19 cellular contexts compared by ENCODE assay signal in the genomic region with DNA sequence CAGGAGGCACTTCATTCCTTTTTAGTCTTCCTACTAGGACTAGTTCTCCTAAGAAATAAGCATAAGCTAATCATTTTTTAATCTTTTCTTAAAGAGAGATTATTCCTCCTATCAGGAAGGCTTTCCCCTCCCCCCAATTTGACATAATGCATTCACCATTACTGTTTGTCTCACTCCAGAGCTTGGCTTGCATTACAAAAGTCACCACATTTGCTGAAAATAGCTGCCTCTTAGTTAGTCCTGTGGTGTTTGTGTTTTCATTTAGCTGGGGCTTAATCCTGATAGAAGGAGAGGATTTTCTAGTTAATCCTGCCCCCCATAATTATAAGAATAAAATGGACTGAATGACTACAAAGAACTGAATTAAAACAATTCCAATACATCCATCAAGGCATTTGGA.
A peak's percentile ranks its signal among the peaks of the same experiment; 100 is the strongest.
DNase-seq lines count a peak whose midpoint lies in the region; ATAC-seq, FAIRE-seq and TF ChIP-seq lines count a peak whose summit lies in the region.
"Had no signal": no experiment of that assay in that cellular context is flagged by ENCODE, and none has a peak within 500 bp of the region (broad histone marks: within the 10 kb centered on the region; RNA-seq: fewer than 3 reads in every experiment).

No MANE protein-coding gene starts in this region.

- peaks cover 16% of the 10 kb centered on the region for H3K4me1 ChIP-seq in HAP-1
- peaks cover 0 to 7% (median 1%) of the 10 kb centered on the region in 4 experiments; a peak in 2 of 7 replicates for H3K4me1 ChIP-seq in H1 (replicated peaks in 1 of 4; ENCODE audit: control insufficient read depth in 3 of 4, insufficient read depth in 4 of 4, low read length in 3 of 4)
- H3K4me1 ChIP-seq in body of pancreas = no peaks in the 10 kb centered on the region
- no peaks in the 10 kb centered on the region for H3K4me1 ChIP-seq in heart left ventricle

- no peak overlapping the region for H3K14ac ChIP-seq in H1 (ENCODE audit: insufficient read length)

- no peaks in the 10 kb centered on the region for H3K79me2 ChIP-seq in H1 (ENCODE audit: control insufficient read depth in 1 of 2, insufficient read depth in 2 of 2, low read length in 2 of 2)

- no peak for TF ChIP-seq RAD21 in H1 (IDR thresholded peaks at IDR 0.05 in 1 of 2, conservative IDR thresholded peaks at IDR 0.05 in 1 of 2; ENCODE audit: low read depth in 2 of 2, low read length in 2 of 2)

- H2BK120ac ChIP-seq in H1 (replicated peaks; ENCODE audit: low read depth, low read length) = no peak overlapping the region

- TF ChIP-seq POLR2A in H1 (IDR thresholded peaks at IDR 0.05; ENCODE audit: control extremely low read depth in 1 of 2, low read depth in 2 of 2, low read length in 2 of 2) (no peak), body of pancreas (IDR thresholded peaks at IDR 0.05) (no peak), heart left ventricle (IDR thresholded peaks at IDR 0.05) (no peak)

- no peak overlapping the region for H4K91ac ChIP-seq in H1 (replicated peaks; ENCODE audit: insufficient read length, low read length)

- no peak for TF ChIP-seq CTCF in H1 (IDR thresholded peaks at IDR 0.05; ENCODE audit: control extremely low read depth in 1 of 3, insufficient read depth in 1 of 3, low read depth in 1 of 3, low read length in 3 of 3)
- TF ChIP-seq CTCF in retinal pigment epithelial cell (conservative IDR thresholded peaks at IDR 0.05; ENCODE audit: low read depth, low read length) = no peak
- no peak for TF ChIP-seq CTCF in body of pancreas (IDR thresholded peaks at IDR 0.05)
- no peak for TF ChIP-seq CTCF in heart left ventricle (IDR thresholded peaks at IDR 0.05)

- DNase-seq in HAP-1 (ENCODE audit: low spot score in 2 of 2) (peak; percentile 49 to 81), NCI-H82 treated with DMSO at 0.1 percent for 48 hours (lab: John Stamatoyannopoulos, UW; ENCODE audit: unreplicated experiment) (peak; percentile 44), H1 (ENCODE audit: low read depth in 1 of 2, low spot score in 2 of 2) (no peak), retinal pigment epithelial cell (ENCODE audit: low read depth) (peak; percentile 19), kidney glomerular epithelial cell (lab: John Stamatoyannopoulos, UW) (no peak), body of pancreas (no peak), heart left ventricle (no peak)
- DNase-seq: C1 segment of cervical spinal cord; Calu3; CD4-positive, alpha-beta memory T cell; COR-L47; DMS53; DMS79 treated with DMSO at 0.1 percent for 48 hours; GF-D8; GOT3; HCEC 1CT had no signal

- no peak overlapping the region for H4K5ac ChIP-seq in H1 (ENCODE audit: insufficient read length, low read depth, low read length)

- no peaks in the 10 kb centered on the region for H3K79me1 ChIP-seq in H1 (ENCODE audit: low read depth, low read length)

- H2BK15ac ChIP-seq in H1 (ENCODE audit: low read length) = no peak overlapping the region

- no peak for ATAC-seq in GM19328 (IDR thresholded peaks at IDR 0.05; ENCODE audit: unreplicated experiment)
- no peak for ATAC-seq in body of pancreas
- ATAC-seq in heart left ventricle = no peak

- no peak overlapping the region for H3K23ac ChIP-seq in H1 (ENCODE audit: insufficient read length)

- intact Hi-C loops in body of pancreas (cut with DNase I) (no loop called here), heart left ventricle (cut with DNase I) (no loop called here)

- no peaks in the 10 kb centered on the region for H3K36me3 ChIP-seq in HAP-1 (replicated peaks)
- H3K36me3 ChIP-seq in H1 (ENCODE audit: control insufficient read depth in 2 of 4, insufficient read depth in 4 of 4, low read length in 3 of 4) = no peaks in the 10 kb centered on the region
- no peaks in the 10 kb centered on the region for H3K36me3 ChIP-seq in body of pancreas (replicated peaks in 1 of 2; ENCODE audit: insufficient read depth in 1 of 2, low read depth in 2 of 2)
- no peaks in the 10 kb centered on the region for H3K36me3 ChIP-seq in heart left ventricle

- H3K27me3 ChIP-seq in HAP-1 (ENCODE audit: low read depth) (no peaks in the 10 kb centered on the region), H1 (replicated peaks in 1 of 4; ENCODE audit: control insufficient read depth in 3 of 4, extremely low read depth in 1 of 4, insufficient read depth in 3 of 4, low read length in 3 of 4) (no peaks in the 10 kb centered on the region), body of pancreas (no peaks in the 10 kb centered on the region), heart left ventricle (no peaks in the 10 kb centered on the region)

- POLR2A ChIA-PET in H1 (lab: Charles Lee; ENCODE audit: partially characterized antibody) = no interaction called here

- H3K56ac ChIP-seq in H1 (replicated peaks; ENCODE audit: insufficient read length, low read depth, low read length) = no peak overlapping the region

- H3K23me2 ChIP-seq in H1 (ENCODE audit: low read depth, low read length) = no peaks in the 10 kb centered on the region

- H3K4me3 ChIP-seq in HAP-1 (no peak overlapping the region), H1 (ENCODE audit: extremely low read depth in 1 of 4, insufficient read depth in 2 of 4, low read depth in 3 of 4, low read length in 4 of 4) (no peak overlapping the region), retinal pigment epithelial cell (ENCODE audit: low read length) (no peak overlapping the region), body of pancreas (no peak overlapping the region), heart left ventricle (no peak overlapping the region)

- no peak overlapping the region for H2AK5ac ChIP-seq in H1 (ENCODE audit: low read depth, low read length)

- no peaks in the 10 kb centered on the region for H4K20me1 ChIP-seq in H1 (replicated peaks in 1 of 2; ENCODE audit: control insufficient read depth in 1 of 2, insufficient read depth in 2 of 2, low read length in 2 of 2)

- H3K9me3 ChIP-seq in HAP-1 = no peaks in the 10 kb centered on the region
- H3K9me3 ChIP-seq in H1 (ENCODE audit: insufficient read depth in 2 of 2, low read depth in 1 of 2, low read length in 1 of 2) = no peaks in the 10 kb centered on the region
- H3K9me3 ChIP-seq in body of pancreas = no peaks in the 10 kb centered on the region
- no peaks in the 10 kb centered on the region for H3K9me3 ChIP-seq in heart left ventricle

- H2BK12ac ChIP-seq in H1 (ENCODE audit: low read depth, low read length) = peak overlapping the region; percentile 68; the same call in 1 of the 2 replicates

- H2BK5ac ChIP-seq in H1 (ENCODE audit: low read depth, low read length) = no peak overlapping the region

- no peak overlapping the region for H4K8ac ChIP-seq in H1 (ENCODE audit: extremely low read depth, insufficient read depth, low read length)

- no peak overlapping the region for H2BK20ac ChIP-seq in H1 (ENCODE audit: low read length)

- H3K27ac ChIP-seq in H1 (ENCODE audit: low read depth, low read length) (no peak overlapping the region), body of pancreas (no peak overlapping the region), heart left ventricle (no peak overlapping the region)

- peak overlapping the region in 1 of 2 experiments; percentile 17; a peak in 1 of 4 replicates for H3K4me2 ChIP-seq in H1 (ENCODE audit: insufficient read depth in 1 of 2, low read depth in 2 of 2, low read length in 2 of 2)

- TF ChIP-seq EP300 in H1 (IDR thresholded peaks at IDR 0.05; ENCODE audit: borderline replicate concordance in 1 of 2, low read depth in 2 of 2, low read length in 2 of 2) = no peak

- 0 out of 2 replicates have a peak overlapping the region, but pooled peaks have one; percentile 63 for H2AFZ ChIP-seq in H1 (ENCODE audit: low read length)

- peak; percentile 52 for FAIRE-seq in H1 (lab: Jason Lieb, UNC)
- FAIRE-seq: GM12891, GM18507 had no signal

- H3K18ac ChIP-seq in H1 (ENCODE audit: extremely low read depth, low read length) = no peak overlapping the region

- H3K9ac ChIP-seq in H1 (replicated peaks in 1 of 4; ENCODE audit: extremely low read depth in 1 of 4, low read depth in 3 of 4, low read length in 3 of 4) = no peak overlapping the region

- in situ Hi-C loops in HAP-1 (cut with MboI; ENCODE audit: low sequenced_read_pairs) = no loop called here

- CTCF ChIA-PET in H1 (lab: Charles Lee; ENCODE audit: partially characterized antibody) = interaction anchor here (1.3 to 1.8 kb wide), 2 partner anchors 9 to 66 kb away, joined by 3 to 5 read pairs; no protein-coding TSS in a partner anchor

- H3K4ac ChIP-seq in H1 (replicated peaks; ENCODE audit: insufficient read length, low read depth, low read length) = no peak overlapping the region

TF ChIP-seq in H1, 55 proteins besides CTCF, POLR2A, EP300 and RAD21:
- TF ChIP-seq SIX5 (IDR thresholded peaks at IDR 0.05; ENCODE audit: low read depth, low read length) = no peak
TF ChIP-seq in H1: peak in this region for 0.

Comparison
In these comparisons a context has a peak if more than half of its experiments do, and no peak if none do; other contexts are left out.
1. DNase-seq: peak in HAP-1 (2 of 2), NCI-H82 treated with DMSO at 0.1 percent for 48 hours (single experiment) and retinal pigment epithelial cell (single experiment); none in H1 (0 of 2), kidney glomerular epithelial cell (single experiment), body of pancreas (0 of 4) and heart left ventricle (0 of 5).